20 cellular contexts compared by ENCODE assay signal in the genomic region with DNA sequence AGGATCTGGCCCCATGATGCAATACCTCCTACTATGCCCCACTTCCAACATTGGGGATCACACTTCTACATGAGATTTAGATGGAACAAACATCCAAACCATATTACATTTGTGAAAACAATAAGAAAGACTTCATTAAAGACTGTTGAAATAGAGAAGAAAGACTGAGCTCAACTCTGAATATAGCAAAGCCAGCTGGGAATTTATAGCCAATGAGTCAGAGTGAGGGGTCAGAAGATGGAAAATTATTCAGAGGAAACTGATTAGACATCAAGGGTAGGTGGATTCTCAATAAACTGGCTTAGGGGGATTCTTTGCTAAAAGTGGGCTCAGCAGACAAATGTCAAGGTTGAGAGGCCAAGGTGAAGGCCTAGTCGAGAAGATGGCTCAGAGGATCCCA. TPM values are rescaled to one million over a fixed set of nuclear protein-coding genes. Genes with fewer than 3 reads are reported as not detected.
A peak's percentile ranks its signal among the peaks of the same experiment; 100 is the strongest.
DNase-seq lines count a peak whose midpoint lies in the region; FAIRE-seq and TF ChIP-seq lines count a peak whose summit lies in the region.
"Had no signal": no experiment of that assay in that cellular context is flagged by ENCODE, and none has a peak within 500 bp of the region (broad histone marks: within the 10 kb centered on the region; RNA-seq: fewer than 3 reads in every experiment).

No MANE protein-coding gene starts in this region.

- H3K27ac ChIP-seq in endothelial cell of umbilical vein (ENCODE audit: insufficient read depth, low read depth, low read length), result no peak overlapping the region
- H3K27ac ChIP-seq: HL-60 had no signal

- H2AFZ ChIP-seq in endothelial cell of umbilical vein (ENCODE audit: low read depth, low read length), result no peak overlapping the region

- no peaks in the 10 kb centered on the region for H4K20me1 ChIP-seq in endothelial cell of umbilical vein (replicated peaks; ENCODE audit: control insufficient read depth, extremely low read depth, insufficient read depth, low read length)

- H3K4me1 Mint-ChIP-seq in activated naive CD8-positive, alpha-beta T cell treated with anti-CD3 and anti-CD28 coated beads for 36 hours, result peaks cover 1% of the 10 kb centered on the region

- H3K27me3 Mint-ChIP-seq in activated naive CD8-positive, alpha-beta T cell treated with anti-CD3 and anti-CD28 coated beads for 36 hours, result peaks cover 4% of the 10 kb centered on the region
- H3K27me3 Mint-ChIP-seq: IgD-negative memory B cell had no signal

- no peaks in the 10 kb centered on the region for H3K36me3 ChIP-seq in endothelial cell of umbilical vein (ENCODE audit: control insufficient read depth in 2 of 2, extremely low read depth in 1 of 2, insufficient read depth in 2 of 2, low read length in 2 of 2)
- H3K36me3 ChIP-seq: BE2C, HAP-1 had no signal

- no peaks in the 10 kb centered on the region for H3K79me2 ChIP-seq in endothelial cell of umbilical vein (ENCODE audit: control insufficient read depth, insufficient read depth, low read length)

- no peaks in the 10 kb centered on the region for H3K9me3 ChIP-seq in endothelial cell of umbilical vein (replicated peaks; ENCODE audit: control insufficient read depth, insufficient read depth, low read length)
- H3K9me3 ChIP-seq: BE2C, HAP-1 had no signal

- no peak overlapping the region for H3K4me2 ChIP-seq in endothelial cell of umbilical vein (ENCODE audit: insufficient read depth, low read length)

- no peak overlapping the region for H3K4me3 Mint-ChIP-seq in activated naive CD8-positive, alpha-beta T cell treated with anti-CD3 and anti-CD28 coated beads for 36 hours
- H3K4me3 Mint-ChIP-seq: CD4-positive, alpha-beta T cell; IgD-negative memory B cell had no signal

- no peak overlapping the region for H3K4me3 ChIP-seq in endothelial cell of umbilical vein (replicated peaks in 1 of 3; ENCODE audit: insufficient read depth in 1 of 3, low read depth in 1 of 3, low read length in 3 of 3)
- H3K4me3 ChIP-seq: GM12878, HAP-1 had no signal

- peak; percentile 49 for DNase-seq in ELR (ENCODE audit: low read depth)
- DNase-seq in HCEC 1CT, result peak; percentile 24
- DNase-seq in endothelial cell of umbilical vein (ENCODE audit: low read depth, low spot score), result no peak
- peak; percentile 47 for DNase-seq in myocyte (ENCODE audit: low read depth)
- no peak for DNase-seq in epidermal melanocyte (ENCODE audit: insufficient read length, low spot score)
- DNase-seq in activated naive CD8-positive, alpha-beta T cell treated with anti-CD3 and anti-CD28 coated beads for 36 hours, result no peak
- no peak for DNase-seq in NCI-H748 (lab: John Stamatoyannopoulos, UW; ENCODE audit: unreplicated experiment)
- DNase-seq in NCI-H524 (lab: John Stamatoyannopoulos, UW), result no peak
- DNase-seq: ACHN; BE2C; C1 segment of cervical spinal cord; CD4-positive, alpha-beta T cell; DMS153; DMS79; KBM-7 had no signal

- peaks cover 3 to 9% of the 10 kb centered on the region in 2 experiments for H3K27me3 ChIP-seq in endothelial cell of umbilical vein (ENCODE audit: control insufficient read depth in 2 of 2, insufficient read depth in 2 of 2, low read length in 2 of 2)
- H3K27me3 ChIP-seq: BE2C had no signal

- dilution Hi-C loops in endothelial cell of umbilical vein (cut with MboI; ENCODE audit: extremely low pct_ligation_motif_present, low sequenced_read_pairs), result no loop called here

- intact Hi-C loops in endothelial cell of umbilical vein (cut with micrococcal nuclease), result no loop called here

- TF ChIP-seq POLR2A in endothelial cell of umbilical vein (IDR thresholded peaks at IDR 0.05; ENCODE audit: low read depth, low read length), result no peak

- CTCF ChIA-PET in endothelial cell of umbilical vein (lab: Charles Lee), result interaction anchor here (10.5 kb wide), 1 partner anchor 13 kb away, joined by 109 read pairs; no protein-coding TSS in a partner anchor

- no peak for TF ChIP-seq CTCF in endothelial cell of umbilical vein (IDR thresholded peaks at IDR 0.05; ENCODE audit: extremely low read depth in 1 of 2, insufficient read depth in 1 of 2, low read depth in 1 of 2, low read length in 2 of 2)

- H3K36me3 Mint-ChIP-seq in activated naive CD8-positive, alpha-beta T cell treated with anti-CD3 and anti-CD28 coated beads for 36 hours, result no peaks in the 10 kb centered on the region
- H3K36me3 Mint-ChIP-seq: IgD-negative memory B cell had no signal

- H3K4me1 ChIP-seq in endothelial cell of umbilical vein (ENCODE audit: control insufficient read depth, extremely low read depth, insufficient read depth, low read length), result no peaks in the 10 kb centered on the region
- H3K4me1 ChIP-seq: BE2C, HAP-1 had no signal

- H3K9me3 Mint-ChIP-seq in activated naive CD8-positive, alpha-beta T cell treated with anti-CD3 and anti-CD28 coated beads for 36 hours, result no peaks in the 10 kb centered on the region
- H3K9me3 Mint-ChIP-seq: CD4-positive, alpha-beta T cell; IgD-negative memory B cell had no signal

- H3K9ac ChIP-seq in endothelial cell of umbilical vein (replicated peaks; ENCODE audit: extremely low read depth, insufficient read depth, low read length), result no peak overlapping the region

- POLR2A ChIA-PET in endothelial cell of umbilical vein (lab: Charles Lee), result no interaction called here

- H3K9me1 ChIP-seq in endothelial cell of umbilical vein (replicated peaks; ENCODE audit: control insufficient read depth, extremely low read depth, insufficient read depth, low read length), result no peaks in the 10 kb centered on the region

- no peak overlapping the region for H3K27ac Mint-ChIP-seq in activated naive CD8-positive, alpha-beta T cell treated with anti-CD3 and anti-CD28 coated beads for 36 hours
- H3K27ac Mint-ChIP-seq: CD4-positive, alpha-beta T cell; IgD-negative memory B cell had no signal

- no peak for FAIRE-seq in endothelial cell of umbilical vein (lab: Jason Lieb, UNC)
- FAIRE-seq: A204.1, GM12878 had no signal

- no TSS peak for BruUV-seq in endothelial cell of umbilical vein (replicated peaks; lab: Mats Ljungman, UMichigan)

TF ChIP-seq in endothelial cell of umbilical vein, 7 proteins besides CTCF, POLR2A, EP300 and RAD21:
- TF ChIP-seq FOS (IDR thresholded peaks at IDR 0.05; ENCODE audit: borderline replicate concordance, insufficient read depth, low read length), result peak; percentile 20
- TF ChIP-seq GATA2 (IDR thresholded peaks at IDR 0.05; ENCODE audit: insufficient read depth, insufficient read length, low read depth, low read length), result no peak

RNA-seq across cellular contexts. Expression of gene BTF3, which starts 25.6 kb away (rescaled TPM):
- total RNA-seq in endothelial cell of umbilical vein (632 and 637 TPM in 2 replicates), myocyte (458 and 480 TPM in 2 replicates)
- polyA plus RNA-seq in endothelial cell of umbilical vein, result 220 and 325 TPM in 2 replicates
- polyA plus RNA-seq in endothelial cell of umbilical vein (2011; cell fraction: cytosol; rRNA removed), result 503 and 568 TPM in 2 replicates
- polyA plus RNA-seq in endothelial cell of umbilical vein (2011; cell fraction: nucleus; rRNA removed), result 168 and 211 TPM in 2 replicates
- 726 and 859 TPM in 2 replicates for polyA plus RNA-seq in endothelial cell of umbilical vein (2012)
- polyA minus RNA-seq in endothelial cell of umbilical vein, result 207 and 247 TPM in 2 replicates
- 397 TPM for polyA minus RNA-seq in endothelial cell of umbilical vein (2011; cell fraction: cytosol; rRNA and poly(A)+ RNA removed)
- polyA minus RNA-seq in endothelial cell of umbilical vein (2011; cell fraction: nucleus; rRNA and poly(A)+ RNA removed), result 61.1 and 66.3 TPM in 2 replicates
- polyA plus RNA-seq in myocyte (2012), result 470 TPM
- 1,000 to 10,000 TPM; 1,092 to 1,163 TPM for total RNA-seq in activated naive CD8-positive, alpha-beta T cell treated with anti-CD3 and anti-CD28 coated beads for 36 hours

RNA-seq across cellular contexts. Expression of gene ANKRA2, which starts 41.6 kb away (rescaled TPM):
- total RNA-seq in endothelial cell of umbilical vein, result 17.2 and 19.5 TPM in 2 replicates
- 8.5 and 8.6 TPM in 2 replicates for polyA plus RNA-seq in endothelial cell of umbilical vein
- polyA plus RNA-seq in endothelial cell of umbilical vein (2011; cell fraction: cytosol; rRNA removed), result 7.4 and 9.9 TPM in 2 replicates
- polyA plus RNA-seq in endothelial cell of umbilical vein (2011; cell fraction: nucleus; rRNA removed), result 36.7 and 51.9 TPM in 2 replicates
- 12.8 and 14.6 TPM in 2 replicates for polyA plus RNA-seq in endothelial cell of umbilical vein (2012)
- 5.5 and 8.7 TPM in 2 replicates for polyA minus RNA-seq in endothelial cell of umbilical vein
- polyA minus RNA-seq in endothelial cell of umbilical vein (2011; cell fraction: cytosol; rRNA and poly(A)+ RNA removed), result 2.2 TPM
- 23.5 and 36.0 TPM in 2 replicates for polyA minus RNA-seq in endothelial cell of umbilical vein (2011; cell fraction: nucleus; rRNA and poly(A)+ RNA removed)
- total RNA-seq in myocyte, result 29.2 and 29.4 TPM in 2 replicates
- polyA plus RNA-seq in myocyte (2012), result 20.5 TPM
- 10 to 100 TPM; 14.3 to 15.6 TPM for total RNA-seq in activated naive CD8-positive, alpha-beta T cell treated with anti-CD3 and anti-CD28 coated beads for 36 hours

RNA-seq across cellular contexts. Expression of gene UTP15, which starts 41.7 kb away (rescaled TPM):
- total RNA-seq in endothelial cell of umbilical vein, result 24.8 and 25.2 TPM in 2 replicates
- 9.2 and 11.7 TPM in 2 replicates for polyA plus RNA-seq in endothelial cell of umbilical vein
- polyA plus RNA-seq in endothelial cell of umbilical vein (2011; cell fraction: cytosol; rRNA removed), result 5.8 and 6.3 TPM in 2 replicates
- 46.5 and 50.0 TPM in 2 replicates for polyA plus RNA-seq in endothelial cell of umbilical vein (2011; cell fraction: nucleus; rRNA removed)
- 12.1 and 24.0 TPM in 2 replicates for polyA plus RNA-seq in endothelial cell of umbilical vein (2012)
- polyA minus RNA-seq in endothelial cell of umbilical vein, result 14.9 and 27.4 TPM in 2 replicates
- polyA minus RNA-seq in endothelial cell of umbilical vein (2011; cell fraction: cytosol; rRNA and poly(A)+ RNA removed), result 13.0 TPM
- polyA minus RNA-seq in endothelial cell of umbilical vein (2011; cell fraction: nucleus; rRNA and poly(A)+ RNA removed), result 30.1 and 44.0 TPM in 2 replicates
- 21.4 and 22.1 TPM in 2 replicates for total RNA-seq in myocyte
- polyA plus RNA-seq in myocyte (2012), result 7.8 TPM
- 10 to 100 TPM; 57.2 to 57.7 TPM for total RNA-seq in activated naive CD8-positive, alpha-beta T cell treated with anti-CD3 and anti-CD28 coated beads for 36 hours

Comparison
In these comparisons a context has a peak if more than half of its experiments do, and no peak if none do; other contexts are left out.
1. DNase-seq: peak in ELR (single experiment), HCEC 1CT (single experiment) and myocyte (single experiment); none in endothelial cell of umbilical vein (single experiment), epidermal melanocyte (single experiment), activated naive CD8-positive, alpha-beta T cell treated with anti-CD3 and anti-CD28 coated beads for 36 hours (single experiment), NCI-H748 (single experiment) and NCI-H524 (0 of 2).